Comparison of ENCODE assay signal across 2 cellular contexts in genomic region chr1:197808843-197809242, GRCh38.
A peak's percentile ranks its signal among the peaks of the same experiment; 100 is the strongest.
TF ChIP-seq lines count a peak whose summit lies in the region.

No MANE protein-coding gene starts in this region.

TF ChIP-seq in HepG2, 621 proteins besides CTCF, POLR2A, EP300 and RAD21:
- 0 out of 2 replicates have a peak, but pooled peaks have one; percentile 28 for TF ChIP-seq SALL1 (CRISPR knock-in tag; IDR thresholded peaks at IDR 0.05)
- TF ChIP-seq NFRKB (IDR thresholded peaks at IDR 0.05) = no peak
- no peak for TF ChIP-seq ZMAT3 (CRISPR knock-in tag; conservative IDR thresholded peaks at IDR 0.05)
- no peak for TF ChIP-seq ZNF44 (CRISPR knock-in tag; IDR thresholded peaks at IDR 0.05)
- TF ChIP-seq MEF2D (CRISPR knock-in tag; IDR thresholded peaks at IDR 0.05) = no peak

TF ChIP-seq in H1, 55 proteins besides CTCF, POLR2A, EP300 and RAD21:
- no peak for TF ChIP-seq TCF12 (IDR thresholded peaks at IDR 0.05; ENCODE audit: low read depth, low read length)
- no peak for TF ChIP-seq CBX8 (IDR thresholded peaks at IDR 0.05; ENCODE audit: borderline replicate concordance, low read depth, low read length)
- TF ChIP-seq MAX (IDR thresholded peaks at IDR 0.05) = no peak
- no peak for TF ChIP-seq POLR2AphosphoS5 (IDR thresholded peaks at IDR 0.05; ENCODE audit: low read depth, low read length)
